Comparison of ENCODE assay signal across 25 cellular contexts in genomic region chr3:193874512-193874911, GRCh38.
"Had no signal": no experiment of that assay in that cellular context is flagged by ENCODE, and none has a peak within 500 bp of the region (broad histone marks: within the 10 kb centered on the region; RNA-seq: fewer than 3 reads in every experiment).

No MANE protein-coding gene starts in this region.

- H3K27me3 ChIP-seq: adrenal gland, ovary had no signal

- ATAC-seq: mucosa of descending colon; psoas muscle; right cardiac atrium; stimulated activated naive CD8-positive, alpha-beta T cell treated with anti-CD3 and anti-CD28 coated beads, Interleukin-15, amount 100 ng/mL, for 72 hours had no signal

- FAIRE-seq: small intestine had no signal

- H3K4me3 ChIP-seq: adrenal gland, cardiac muscle cell, mucosa of descending colon, ovary, psoas muscle had no signal

- H3K36me3 Mint-ChIP-seq: naive B cell had no signal

- H3K4me1 ChIP-seq: adrenal gland had no signal

- H3K36me3 ChIP-seq: adrenal gland, cardiac muscle cell, ovary, WERI-Rb-1 had no signal

- DNase-seq: activated CD4-positive, alpha-beta T cell treated with anti-CD3 and anti-CD28 coated beads for 1 hour; activated CD8-positive, alpha-beta memory T cell treated with anti-CD3 and anti-CD28 coated beads for 24 hours; activated CD8-positive, alpha-beta memory T cell treated with anti-CD3 and anti-CD28 coated beads, Interleukin-2, amount 50 U/mL, for 48 hours; activated effector memory CD4-positive, alpha-beta T cell treated with anti-CD3 and anti-CD28 coated beads, Interleukin-2, amount 50 U/mL, for 16 hours; activated naive CD4-positive, alpha-beta T cell treated with anti-CD3 and anti-CD28 coated beads, Interleukin-2, amount 50 U/mL, for 16 hours; activated T-cell treated with anti-CD3 and anti-CD28 coated beads, Interleukin-2, amount 50 U/mL, for 48 hours; effector CD8-positive, alpha-beta T cell; foreskin melanocyte; kidney glomerular epithelial cell; mesenchymal stem cell; mucosa of descending colon; naive B cell; ovary; psoas muscle; right cardiac atrium; small intestine; stimulated activated CD4-positive, alpha-beta T cell treated with anti-CD3 and anti-CD28 coated beads, Interleukin-4, amount 100 ng/mL, for 1 hour; stimulated activated naive CD8-positive, alpha-beta T cell treated with anti-CD3 and anti-CD28 coated beads, Interleukin-15, amount 100 ng/mL, for 72 hours; SW 1271; T-helper 2 cell; trophoblast cell; WERI-Rb-1 had no signal

- H3K4me3 Mint-ChIP-seq: dendritic cell treated with granulocyte-macrophage colony-stimulating factor and Interleukin-4, amounts not matched to agents 40 ng/mL and 50 ng/mL, for 4 days; stimulated activated naive CD8-positive, alpha-beta T cell treated with anti-CD3 and anti-CD28 coated beads, Interleukin-15, amount 100 ng/mL, for 72 hours had no signal

- H3K9me3 Mint-ChIP-seq: dendritic cell treated with granulocyte-macrophage colony-stimulating factor and Interleukin-4, amounts not matched to agents 40 ng/mL and 50 ng/mL, for 4 days; stimulated activated naive CD8-positive, alpha-beta T cell treated with anti-CD3 and anti-CD28 coated beads, Interleukin-15, amount 100 ng/mL, for 72 hours had no signal

- H3K9me3 ChIP-seq: adrenal gland, mucosa of descending colon, ovary, psoas muscle had no signal

- H3K27ac Mint-ChIP-seq: dendritic cell treated with granulocyte-macrophage colony-stimulating factor and Interleukin-4, amounts not matched to agents 40 ng/mL and 50 ng/mL, for 4 days; stimulated activated naive CD8-positive, alpha-beta T cell treated with anti-CD3 and anti-CD28 coated beads, Interleukin-15, amount 100 ng/mL, for 72 hours had no signal

- H3K27ac ChIP-seq: adrenal gland, cardiac muscle cell, ovary, psoas muscle, WERI-Rb-1 had no signal
